ENCODE assay signal across 8 cellular contexts in the genomic region with DNA sequence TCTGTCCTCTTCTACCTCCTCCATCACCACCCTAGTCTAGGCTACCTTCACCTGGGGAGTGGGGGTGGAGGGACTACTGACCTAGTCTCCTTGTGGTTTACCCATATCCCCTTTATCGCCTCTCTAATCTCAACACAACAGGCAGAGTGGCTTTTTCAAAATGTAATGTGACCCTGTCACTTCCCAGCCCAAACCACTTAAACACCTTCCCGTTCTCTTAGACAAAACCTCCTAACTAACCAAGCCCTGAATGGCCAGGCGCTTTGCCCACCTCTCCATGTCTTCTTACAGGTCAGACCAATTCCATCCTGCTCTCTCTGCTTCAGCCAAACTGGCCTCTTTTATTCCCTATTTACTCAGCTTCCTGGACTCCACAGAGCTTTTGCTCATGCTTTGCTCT. TPM values are rescaled to one million over a fixed set of nuclear protein-coding genes. Genes with fewer than 3 reads are reported as not detected.
A peak's percentile ranks its signal among the peaks of the same experiment; 100 is the strongest.
DNase-seq lines count a peak whose midpoint lies in the region; ATAC-seq and TF ChIP-seq lines count a peak whose summit lies in the region.
"Not testable (repeated sequence)": the region's sequence is repeated elsewhere in the genome, so short reads cannot be mapped to it uniquely, and the experiment has no call there.

No MANE protein-coding gene starts in this region.

- H3K4me1 ChIP-seq in CD4-positive, alpha-beta memory T cell (ENCODE audit: insufficient read depth, low read length), result not testable (repeated sequence)

- H3K4me1 Mint-ChIP-seq in CD4-positive, alpha-beta memory T cell, result peaks cover 2 to 24% (median 14%) of the 10 kb centered on the region in 4 donors
- H3K4me1 Mint-ChIP-seq in IgD-negative memory B cell (peaks cover 7 to 21% (median 10%) of the 10 kb centered on the region in 3 donors), chondrocyte (ENCODE audit: low read depth) (peaks cover 11% of the 10 kb centered on the region)
- not testable (repeated sequence) for H3K4me1 Mint-ChIP-seq in T-helper 1 cell treated with Interleukin-12 subunit alpha and Interleukin-12 subunit beta and Interleukin-4 antibody, amounts not matched to agents 30 μg/mL and 1 μg/mL, for 36 hours (ENCODE audit: low read depth)
- H3K4me1 Mint-ChIP-seq in activated CD4-positive, alpha-beta memory T cell treated with anti-CD3 and anti-CD28 coated beads, Interleukin-2, amount 10 ng/mL, durations not matched to agents 7 days and 5 days, result peaks cover 14% of the 10 kb centered on the region
- H3K4me1 Mint-ChIP-seq in activated naive CD4-positive, alpha-beta T cell treated with anti-CD3 and anti-CD28 coated beads, Interleukin-2, amount 10 ng/mL, durations not matched to agents 7 days and 5 days, result peaks cover 27% of the 10 kb centered on the region
- peaks cover 2 to 24% (median 16%) of the 10 kb centered on the region in 4 donors for H3K4me1 Mint-ChIP-seq in naive thymus-derived CD8-positive, alpha-beta T cell
- H3K4me1 Mint-ChIP-seq in stimulated activated effector memory CD8-positive, alpha-beta T cell treated with anti-CD3 and anti-CD28 coated beads, Interleukin-12 subunit alpha, Interleukin-12 subunit beta, amount 100 ng/mL, for 72 hours, result peaks cover 13% of the 10 kb centered on the region

- not testable (repeated sequence) for H3K27me3 ChIP-seq in CD4-positive, alpha-beta memory T cell (ENCODE audit: insufficient read depth, low read length)

- H3K4me3 Mint-ChIP-seq in CD4-positive, alpha-beta memory T cell, result peak overlapping the region; percentile 65 to 96 (median 82)
- H3K4me3 Mint-ChIP-seq in IgD-negative memory B cell (peak overlapping the region; percentile 28 to 72 (median 44)), chondrocyte (ENCODE audit: unreplicated experiment) (peak overlapping the region; percentile 44)
- peak overlapping the region; percentile 80 for H3K4me3 Mint-ChIP-seq in T-helper 1 cell treated with Interleukin-12 subunit alpha and Interleukin-12 subunit beta and Interleukin-4 antibody, amounts not matched to agents 30 μg/mL and 1 μg/mL, for 36 hours
- peak overlapping the region; percentile 59 for H3K4me3 Mint-ChIP-seq in activated CD4-positive, alpha-beta memory T cell treated with anti-CD3 and anti-CD28 coated beads, Interleukin-2, amount 10 ng/mL, durations not matched to agents 7 days and 5 days
- H3K4me3 Mint-ChIP-seq in activated naive CD4-positive, alpha-beta T cell treated with anti-CD3 and anti-CD28 coated beads, Interleukin-2, amount 10 ng/mL, durations not matched to agents 7 days and 5 days, result peak overlapping the region; percentile 50
- H3K4me3 Mint-ChIP-seq in naive thymus-derived CD8-positive, alpha-beta T cell, result peak overlapping the region; percentile 36 to 97 (median 76)
- H3K4me3 Mint-ChIP-seq in stimulated activated effector memory CD8-positive, alpha-beta T cell treated with anti-CD3 and anti-CD28 coated beads, Interleukin-12 subunit alpha, Interleukin-12 subunit beta, amount 100 ng/mL, for 72 hours, result peak overlapping the region; percentile 97

- H3K9me3 Mint-ChIP-seq in CD4-positive, alpha-beta memory T cell; IgD-negative memory B cell; T-helper 1 cell treated with Interleukin-12 subunit alpha and Interleukin-12 subunit beta and Interleukin-4 antibody, amounts not matched to agents 30 μg/mL and 1 μg/mL, for 36 hours; activated CD4-positive, alpha-beta memory T cell treated with anti-CD3 and anti-CD28 coated beads, Interleukin-2, amount 10 ng/mL, durations not matched to agents 7 days and 5 days; activated naive CD4-positive, alpha-beta T cell treated with anti-CD3 and anti-CD28 coated beads, Interleukin-2, amount 10 ng/mL, durations not matched to agents 7 days and 5 days; chondrocyte (ENCODE audit: low read depth); naive thymus-derived CD8-positive, alpha-beta T cell; stimulated activated effector memory CD8-positive, alpha-beta T cell treated with anti-CD3 and anti-CD28 coated beads, Interleukin-12 subunit alpha, Interleukin-12 subunit beta, amount 100 ng/mL, for 72 hours: not testable (repeated sequence)

- not testable (repeated sequence) for H3K27ac ChIP-seq in CD4-positive, alpha-beta memory T cell (ENCODE audit: low read depth, low read length)

- intact Hi-C loops in CD4-positive, alpha-beta memory T cell (cut with micrococcal nuclease), result loop anchor here (10.0 kb wide), 1 partner anchor 182 kb away; no protein-coding TSS in a partner anchor

- H3K36me3 Mint-ChIP-seq in CD4-positive, alpha-beta memory T cell; IgD-negative memory B cell; T-helper 1 cell treated with Interleukin-12 subunit alpha and Interleukin-12 subunit beta and Interleukin-4 antibody, amounts not matched to agents 30 μg/mL and 1 μg/mL, for 36 hours (ENCODE audit: low read depth); activated CD4-positive, alpha-beta memory T cell treated with anti-CD3 and anti-CD28 coated beads, Interleukin-2, amount 10 ng/mL, durations not matched to agents 7 days and 5 days (ENCODE audit: low read depth); activated naive CD4-positive, alpha-beta T cell treated with anti-CD3 and anti-CD28 coated beads, Interleukin-2, amount 10 ng/mL, durations not matched to agents 7 days and 5 days; chondrocyte (ENCODE audit: low read depth); naive thymus-derived CD8-positive, alpha-beta T cell; stimulated activated effector memory CD8-positive, alpha-beta T cell treated with anti-CD3 and anti-CD28 coated beads, Interleukin-12 subunit alpha, Interleukin-12 subunit beta, amount 100 ng/mL, for 72 hours: not testable (repeated sequence)

- CTCF ChIA-PET in CD4-positive, alpha-beta memory T cell (lab: Charles Lee; ENCODE audit: partially characterized antibody); activated CD4-positive, alpha-beta memory T cell treated with anti-CD3 and anti-CD28 coated beads, Interleukin-2, amount 10 ng/mL, durations not matched to agents 7 days and 5 days (lab: Charles Lee); activated naive CD4-positive, alpha-beta T cell treated with anti-CD3 and anti-CD28 coated beads, Interleukin-2, amount 10 ng/mL, durations not matched to agents 7 days and 5 days (lab: Charles Lee): not testable (repeated sequence)

- peak overlapping the region in 6 of 7 donors; percentile 36 to 84 (median 66) for H3K27ac Mint-ChIP-seq in CD4-positive, alpha-beta memory T cell
- H3K27ac Mint-ChIP-seq in IgD-negative memory B cell (peak overlapping the region in 1 of 3 donors; percentile 71), chondrocyte (ENCODE audit: unreplicated experiment) (peak overlapping the region; percentile 51)
- peak overlapping the region; percentile 80 for H3K27ac Mint-ChIP-seq in T-helper 1 cell treated with Interleukin-12 subunit alpha and Interleukin-12 subunit beta and Interleukin-4 antibody, amounts not matched to agents 30 μg/mL and 1 μg/mL, for 36 hours
- not testable (repeated sequence) for H3K27ac Mint-ChIP-seq in activated CD4-positive, alpha-beta memory T cell treated with anti-CD3 and anti-CD28 coated beads, Interleukin-2, amount 10 ng/mL, durations not matched to agents 7 days and 5 days; activated naive CD4-positive, alpha-beta T cell treated with anti-CD3 and anti-CD28 coated beads, Interleukin-2, amount 10 ng/mL, durations not matched to agents 7 days and 5 days; stimulated activated effector memory CD8-positive, alpha-beta T cell treated with anti-CD3 and anti-CD28 coated beads, Interleukin-12 subunit alpha, Interleukin-12 subunit beta, amount 100 ng/mL, for 72 hours
- peak overlapping the region in 9 of 10 donors; percentile 69 to 91 (median 81) for H3K27ac Mint-ChIP-seq in naive thymus-derived CD8-positive, alpha-beta T cell

- H3K4me3 ChIP-seq in CD4-positive, alpha-beta memory T cell (ENCODE audit: low read length in 2 of 2), result not testable (repeated sequence)

- ATAC-seq in naive thymus-derived CD8-positive, alpha-beta T cell; stimulated activated effector memory CD8-positive, alpha-beta T cell treated with anti-CD3 and anti-CD28 coated beads, Interleukin-12 subunit alpha, Interleukin-12 subunit beta, amount 100 ng/mL, for 72 hours: not testable (repeated sequence)

- not testable (repeated sequence) for DNase-seq in CD4-positive, alpha-beta memory T cell; activated CD4-positive, alpha-beta memory T cell treated with anti-CD3 and anti-CD28 coated beads, Interleukin-2, amount 10 ng/mL, durations not matched to agents 7 days and 5 days; activated naive CD4-positive, alpha-beta T cell treated with anti-CD3 and anti-CD28 coated beads, Interleukin-2, amount 10 ng/mL, durations not matched to agents 7 days and 5 days; chondrocyte (ENCODE audit: low spot score); naive thymus-derived CD8-positive, alpha-beta T cell; stimulated activated effector memory CD8-positive, alpha-beta T cell treated with anti-CD3 and anti-CD28 coated beads, Interleukin-12 subunit alpha, Interleukin-12 subunit beta, amount 100 ng/mL, for 72 hours (ENCODE audit: low spot score in 2 of 2)

- not testable (repeated sequence) for TF ChIP-seq CTCF in chondrocyte (IDR thresholded peaks at IDR 0.05)

- POLR2A ChIA-PET in CD4-positive, alpha-beta memory T cell (lab: Charles Lee; ENCODE audit: partially characterized antibody); activated CD4-positive, alpha-beta memory T cell treated with anti-CD3 and anti-CD28 coated beads, Interleukin-2, amount 10 ng/mL, durations not matched to agents 7 days and 5 days (lab: Charles Lee); naive thymus-derived CD8-positive, alpha-beta T cell (lab: Charles Lee): not testable (repeated sequence)

- not testable (repeated sequence) for H3K9me3 ChIP-seq in CD4-positive, alpha-beta memory T cell (ENCODE audit: control insufficient read depth in 1 of 2, low read length in 2 of 2)

- not testable (repeated sequence) for H3K27me3 Mint-ChIP-seq in CD4-positive, alpha-beta memory T cell; IgD-negative memory B cell; chondrocyte (ENCODE audit: low read depth); naive thymus-derived CD8-positive, alpha-beta T cell
- H3K27me3 Mint-ChIP-seq in T-helper 1 cell treated with Interleukin-12 subunit alpha and Interleukin-12 subunit beta and Interleukin-4 antibody, amounts not matched to agents 30 μg/mL and 1 μg/mL, for 36 hours (ENCODE audit: low read depth), result peaks cover 11% of the 10 kb centered on the region
- H3K27me3 Mint-ChIP-seq in activated CD4-positive, alpha-beta memory T cell treated with anti-CD3 and anti-CD28 coated beads, Interleukin-2, amount 10 ng/mL, durations not matched to agents 7 days and 5 days, result peaks cover 12% of the 10 kb centered on the region
- peaks cover 16% of the 10 kb centered on the region for H3K27me3 Mint-ChIP-seq in activated naive CD4-positive, alpha-beta T cell treated with anti-CD3 and anti-CD28 coated beads, Interleukin-2, amount 10 ng/mL, durations not matched to agents 7 days and 5 days

- not testable (repeated sequence) for H3K36me3 ChIP-seq in CD4-positive, alpha-beta memory T cell (ENCODE audit: insufficient read depth, low read length)

RNA-seq across cellular contexts. Expression of gene NBPF11, which starts 0.7 kb away (rescaled TPM):
- 10 to 100 TPM; 28.1 to 30.0 TPM for total RNA-seq in CD4-positive, alpha-beta memory T cell
- polyA plus RNA-seq in CD4-positive, alpha-beta memory T cell, result 1 to 10 TPM in 1 of 2 donors, under 1 TPM in 1; 0.35 to 4.1 TPM
- 9.3 TPM for polyA plus RNA-seq in IgD-negative memory B cell
- 1 to 10 TPM; 9.7 to 9.8 TPM for total RNA-seq in activated CD4-positive, alpha-beta memory T cell treated with anti-CD3 and anti-CD28 coated beads, Interleukin-2, amount 10 ng/mL, durations not matched to agents 7 days and 5 days
- total RNA-seq in chondrocyte, result 10.4 to 11.3 TPM (median 11.0 TPM) in 3 replicates
- 10 to 100 TPM; 30.4 to 30.6 TPM for total RNA-seq in naive thymus-derived CD8-positive, alpha-beta T cell
- 1 to 10 TPM; 1.1 to 6.2 (median 1.8) TPM for polyA plus RNA-seq in naive thymus-derived CD8-positive, alpha-beta T cell

Comparison
In these comparisons a context has a peak if more than half of its experiments do, and no peak if none do; other contexts are left out.
1. H3K4me3 Mint-ChIP-seq: peak in every context shown above with its lines; median percentile 97 in stimulated activated effector memory CD8-positive, alpha-beta T cell treated with anti-CD3 and anti-CD28 coated beads, Interleukin-12 subunit alpha, Interleukin-12 subunit beta, amount 100 ng/mL, for 72 hours; 82 in CD4-positive, alpha-beta memory T cell; 80 in T-helper 1 cell treated with Interleukin-12 subunit alpha and Interleukin-12 subunit beta and Interleukin-4 antibody, amounts not matched to agents 30 μg/mL and 1 μg/mL, for 36 hours; 76 in naive thymus-derived CD8-positive, alpha-beta T cell; 59 in activated CD4-positive, alpha-beta memory T cell treated with anti-CD3 and anti-CD28 coated beads, Interleukin-2, amount 10 ng/mL, durations not matched to agents 7 days and 5 days; 50 in activated naive CD4-positive, alpha-beta T cell treated with anti-CD3 and anti-CD28 coated beads, Interleukin-2, amount 10 ng/mL, durations not matched to agents 7 days and 5 days; 44 in chondrocyte; 44 in IgD-negative memory B cell.